Comparison of ENCODE assay signal across 15 cellular contexts in the genomic region with DNA sequence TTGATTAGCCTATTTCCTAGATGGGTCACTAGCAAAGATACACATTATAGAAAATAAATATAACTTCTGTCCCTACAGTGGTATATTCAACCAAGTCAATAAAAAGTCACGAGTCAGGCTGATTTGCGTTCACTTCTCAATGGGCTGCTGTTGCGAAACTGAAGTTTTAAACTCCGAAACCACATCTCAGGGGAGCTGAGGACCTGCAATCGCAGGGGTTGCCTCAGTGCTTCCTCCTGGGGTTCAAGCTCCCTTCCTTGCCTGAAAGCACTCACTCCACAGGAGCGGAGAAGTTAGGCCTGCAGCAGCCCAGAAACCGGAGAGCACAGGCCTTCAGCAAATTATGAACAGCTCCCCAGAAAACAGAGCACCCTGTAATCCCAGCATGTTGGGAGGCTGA. TPM values are rescaled to one million over a fixed set of nuclear protein-coding genes. Genes with fewer than 3 reads are reported as not detected.
DNase-seq lines count a peak whose midpoint lies in the region; ATAC-seq and TF ChIP-seq lines count a peak whose summit lies in the region.
"Had no signal": no experiment of that assay in that cellular context is flagged by ENCODE, and none has a peak within 500 bp of the region (broad histone marks: within the 10 kb centered on the region; RNA-seq: fewer than 3 reads in every experiment).

No MANE protein-coding gene starts in this region.

- H2AFZ ChIP-seq in PC-9 (no peak overlapping the region), smooth muscle cell (ENCODE audit: low read depth) (no peak overlapping the region)

- TF ChIP-seq CTCF in WTC11 (IDR thresholded peaks at IDR 0.05) (no peak), omental fat pad (IDR thresholded peaks at IDR 0.05) (no peak), PC-9 (conservative IDR thresholded peaks at IDR 0.05) (no peak), smooth muscle cell (IDR thresholded peaks at IDR 0.05; ENCODE audit: borderline replicate concordance, insufficient read depth, poor library complexity, severe bottlenecking) (no peak)

- H3K9ac ChIP-seq in BLaER1, result peak overlapping the region; percentile 31; the same call in 1 of the 2 replicates
- H3K9ac ChIP-seq in smooth muscle cell (ENCODE audit: low read depth), result no peak overlapping the region

- DNase-seq in WTC11 (ENCODE audit: low spot score) (no peak), medulla oblongata (ENCODE audit: extremely low spot score) (peak; percentile 46), omental fat pad (ENCODE audit: low spot score) (no peak), T1000 (lab: John Stamatoyannopoulos, UW) (no peak), PC-9 (no peak), smooth muscle cell (lab: John Stamatoyannopoulos, UW; ENCODE audit: unreplicated experiment) (no peak)
- DNase-seq: activated CD4-positive, alpha-beta T cell treated with anti-CD3 and anti-CD28 coated beads, Interleukin-2, amount 50 U/mL, for 1 hour; activated gamma-delta T cell; GDM1; HFFc6; MM.1S; occipital lobe; stimulated activated CD4-positive, alpha-beta T cell treated with anti-CD3 and anti-CD28 coated beads, Interleukin-4, amount 100 ng/mL, for 4 hours had no signal

- peak overlapping the region; percentile 65; the same call in 1 of the 2 replicates for H3K27ac Mint-ChIP-seq in WTC11
- H3K27ac Mint-ChIP-seq: HFFc6 had no signal

- WGBS in smooth muscle cell (ENCODE audit: low lambda C conversion rate), result 81% methylated on average over 7 of the region's 7 CpGs

- intact Hi-C loops in PC-9 (cut with micrococcal nuclease; ENCODE audit: unreplicated experiment), result no loop called here

- peaks cover 13% of the 10 kb centered on the region; the same call in 1 of the 2 replicates for H3K36me3 ChIP-seq in BLaER1
- no peaks in the 10 kb centered on the region for H3K36me3 ChIP-seq in PC-9 (ENCODE audit: low read depth)
- H3K36me3 ChIP-seq in smooth muscle cell (ENCODE audit: low read depth), result no peaks in the 10 kb centered on the region

- CTCF ChIA-PET in WTC11 (lab: Charles Lee) (interaction anchor here (0.6 to 1.8 kb wide), 4 partner anchors 39 to 97 kb away, joined by 3 to 9 read pairs (median 4); no protein-coding TSS in a partner anchor), PC-9 (lab: Charles Lee) (no interaction called here)

- ATAC-seq in HG02981 (IDR thresholded peaks at IDR 0.05; ENCODE audit: unreplicated experiment) (peak; percentile 34), WTC11 (no peak), omental fat pad (ENCODE audit: low FRiP score) (no peak)

- H3K27me3 ChIP-seq in BLaER1, result no peaks in the 10 kb centered on the region
- H3K27me3 ChIP-seq in PC-9 (ENCODE audit: insufficient read depth, low read depth), result no peaks in the 10 kb centered on the region
- H3K27me3 ChIP-seq in smooth muscle cell (ENCODE audit: low read depth), result no peaks in the 10 kb centered on the region

- no TSS peak for BruUV-seq in PC-9 (replicated peaks; lab: Mats Ljungman, UMichigan)

- H3K4me2 ChIP-seq in BLaER1, result peak overlapping the region; percentile 94
- H3K4me2 ChIP-seq in PC-9, result no peak overlapping the region; the same call in 1 of the 2 replicates
- H3K4me2 ChIP-seq in smooth muscle cell, result no peak overlapping the region

- no peaks in the 10 kb centered on the region for H3K9me3 Mint-ChIP-seq in WTC11
- H3K9me3 Mint-ChIP-seq: HFFc6 had no signal

- H3K9me3 ChIP-seq in BLaER1 (no peaks in the 10 kb centered on the region), PC-9 (ENCODE audit: insufficient read depth, low read depth) (no peaks in the 10 kb centered on the region), smooth muscle cell (replicated peaks; ENCODE audit: low read depth) (no peaks in the 10 kb centered on the region)

- H3K79me2 ChIP-seq in PC-9 (ENCODE audit: low read depth) (peaks cover 43% of the 10 kb centered on the region), smooth muscle cell (ENCODE audit: low read depth) (no peaks in the 10 kb centered on the region)

- H4K20me1 ChIP-seq in BLaER1 (peaks cover 23% of the 10 kb centered on the region), PC-9 (ENCODE audit: insufficient read depth) (no peaks in the 10 kb centered on the region), smooth muscle cell (ENCODE audit: low read depth) (peaks cover 25% of the 10 kb centered on the region)

- H3K4me3 Mint-ChIP-seq in WTC11, result no peak overlapping the region
- H3K4me3 Mint-ChIP-seq: HFFc6 had no signal

- H3K4me1 Mint-ChIP-seq in WTC11, result peaks cover 17% of the 10 kb centered on the region

- POLR2A ChIA-PET in WTC11 (lab: Charles Lee), result no interaction called here
- POLR2A ChIA-PET in PC-9 (lab: Charles Lee; ENCODE audit: unreplicated experiment), result no interaction called here

- no peaks in the 10 kb centered on the region for H3K9me2 ChIP-seq in PC-9 (ENCODE audit: insufficient read depth)

- H3K4me1 ChIP-seq in BLaER1, result peaks cover 100% of the 10 kb centered on the region
- peaks cover 71% of the 10 kb centered on the region for H3K4me1 ChIP-seq in PC-9 (replicated peaks; ENCODE audit: insufficient read depth)
- H3K4me1 ChIP-seq in smooth muscle cell (ENCODE audit: low read depth), result no peaks in the 10 kb centered on the region

- peak overlapping the region; percentile 87 for H3K27ac ChIP-seq in BLaER1
- H3K27ac ChIP-seq in PC-9, result no peak overlapping the region
- H3K27ac ChIP-seq in smooth muscle cell (ENCODE audit: low read depth), result no peak overlapping the region

- H3K4me3 ChIP-seq in BLaER1, result peak overlapping the region; percentile 1; the same call in 1 of the 2 replicates
- H3K4me3 ChIP-seq in PC-9, result no peak overlapping the region
- no peak overlapping the region for H3K4me3 ChIP-seq in smooth muscle cell

- H3K36me3 Mint-ChIP-seq in WTC11, result peaks cover 2% of the 10 kb centered on the region; the same call in 1 of the 2 replicates

- H3F3A ChIP-seq in PC-9 (ENCODE audit: insufficient read depth, low read depth) (peaks cover 46% of the 10 kb centered on the region), smooth muscle cell (ENCODE audit: low read depth) (peaks cover 30% of the 10 kb centered on the region)

- no peaks in the 10 kb centered on the region for H3K27me3 Mint-ChIP-seq in WTC11 (ENCODE audit: low read depth)

TF ChIP-seq in WTC11, 78 proteins besides CTCF, POLR2A, EP300 and RAD21 (continues in another document):
- TF ChIP-seq, protein P1, sequence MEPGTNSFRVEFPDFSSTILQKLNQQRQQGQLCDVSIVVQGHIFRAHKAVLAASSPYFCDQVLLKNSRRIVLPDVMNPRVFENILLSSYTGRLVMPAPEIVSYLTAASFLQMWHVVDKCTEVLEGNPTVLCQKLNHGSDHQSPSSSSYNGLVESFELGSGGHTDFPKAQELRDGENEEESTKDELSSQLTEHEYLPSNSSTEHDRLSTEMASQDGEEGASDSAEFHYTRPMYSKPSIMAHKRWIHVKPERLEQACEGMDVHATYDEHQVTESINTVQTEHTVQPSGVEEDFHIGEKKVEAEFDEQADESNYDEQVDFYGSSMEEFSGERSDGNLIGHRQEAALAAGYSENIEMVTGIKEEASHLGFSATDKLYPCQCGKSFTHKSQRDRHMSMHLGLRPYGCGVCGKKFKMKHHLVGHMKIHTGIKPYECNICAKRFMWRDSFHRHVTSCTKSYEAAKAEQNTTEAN (CRISPR knock-in tag; IDR thresholded peaks at IDR 0.05), result no peak
- no peak for TF ChIP-seq SP1 (CRISPR knock-in tag; conservative IDR thresholded peaks at IDR 0.05)
- TF ChIP-seq, protein P2, sequence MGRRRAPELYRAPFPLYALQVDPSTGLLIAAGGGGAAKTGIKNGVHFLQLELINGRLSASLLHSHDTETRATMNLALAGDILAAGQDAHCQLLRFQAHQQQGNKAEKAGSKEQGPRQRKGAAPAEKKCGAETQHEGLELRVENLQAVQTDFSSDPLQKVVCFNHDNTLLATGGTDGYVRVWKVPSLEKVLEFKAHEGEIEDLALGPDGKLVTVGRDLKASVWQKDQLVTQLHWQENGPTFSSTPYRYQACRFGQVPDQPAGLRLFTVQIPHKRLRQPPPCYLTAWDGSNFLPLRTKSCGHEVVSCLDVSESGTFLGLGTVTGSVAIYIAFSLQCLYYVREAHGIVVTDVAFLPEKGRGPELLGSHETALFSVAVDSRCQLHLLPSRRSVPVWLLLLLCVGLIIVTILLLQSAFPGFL (CRISPR knock-in tag; IDR thresholded peaks at IDR 0.05; ENCODE audit: borderline replicate concordance), result no peak
- no peak for TF ChIP-seq ZNF138 (CRISPR knock-in tag; conservative IDR thresholded peaks at IDR 0.05)
- TF ChIP-seq TEAD1 (CRISPR knock-in tag; IDR thresholded peaks at IDR 0.05), result no peak
- TF ChIP-seq ZNF396 (CRISPR knock-in tag; IDR thresholded peaks at IDR 0.05; ENCODE audit: borderline replicate concordance), result no peak
- no peak for TF ChIP-seq NFE2L1 (CRISPR knock-in tag; IDR thresholded peaks at IDR 0.05)
- no peak for TF ChIP-seq TP53 (CRISPR knock-in tag; IDR thresholded peaks at IDR 0.05)
- TF ChIP-seq RORB (CRISPR knock-in tag; IDR thresholded peaks at IDR 0.05), result no peak
- TF ChIP-seq, protein P3, sequence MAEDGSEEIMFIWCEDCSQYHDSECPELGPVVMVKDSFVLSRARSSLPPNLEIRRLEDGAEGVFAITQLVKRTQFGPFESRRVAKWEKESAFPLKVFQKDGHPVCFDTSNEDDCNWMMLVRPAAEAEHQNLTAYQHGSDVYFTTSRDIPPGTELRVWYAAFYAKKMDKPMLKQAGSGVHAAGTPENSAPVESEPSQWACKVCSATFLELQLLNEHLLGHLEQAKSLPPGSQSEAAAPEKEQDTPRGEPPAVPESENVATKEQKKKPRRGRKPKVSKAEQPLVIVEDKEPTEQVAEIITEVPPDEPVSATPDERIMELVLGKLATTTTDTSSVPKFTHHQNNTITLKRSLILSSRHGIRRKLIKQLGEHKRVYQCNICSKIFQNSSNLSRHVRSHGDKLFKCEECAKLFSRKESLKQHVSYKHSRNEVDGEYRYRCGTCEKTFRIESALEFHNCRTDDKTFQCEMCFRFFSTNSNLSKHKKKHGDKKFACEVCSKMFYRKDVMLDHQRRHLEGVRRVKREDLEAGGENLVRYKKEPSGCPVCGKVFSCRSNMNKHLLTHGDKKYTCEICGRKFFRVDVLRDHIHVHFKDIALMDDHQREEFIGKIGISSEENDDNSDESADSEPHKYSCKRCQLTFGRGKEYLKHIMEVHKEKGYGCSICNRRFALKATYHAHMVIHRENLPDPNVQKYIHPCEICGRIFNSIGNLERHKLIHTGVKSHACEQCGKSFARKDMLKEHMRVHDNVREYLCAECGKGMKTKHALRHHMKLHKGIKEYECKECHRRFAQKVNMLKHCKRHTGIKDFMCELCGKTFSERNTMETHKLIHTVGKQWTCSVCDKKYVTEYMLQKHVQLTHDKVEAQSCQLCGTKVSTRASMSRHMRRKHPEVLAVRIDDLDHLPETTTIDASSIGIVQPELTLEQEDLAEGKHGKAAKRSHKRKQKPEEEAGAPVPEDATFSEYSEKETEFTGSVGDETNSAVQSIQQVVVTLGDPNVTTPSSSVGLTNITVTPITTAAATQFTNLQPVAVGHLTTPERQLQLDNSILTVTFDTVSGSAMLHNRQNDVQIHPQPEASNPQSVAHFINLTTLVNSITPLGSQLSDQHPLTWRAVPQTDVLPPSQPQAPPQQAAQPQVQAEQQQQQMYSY (CRISPR knock-in tag; IDR thresholded peaks at IDR 0.05), result no peak

RNA-seq across cellular contexts. Expression of a gene that starts 39.6 kb away (rescaled TPM):
- total RNA-seq in WTC11 (2021), result 14.3 to 19.0 TPM (median 18.6 TPM) in 3 replicates
- total RNA-seq in omental fat pad, result 10 to 100 TPM; 34.7 to 67.9 (median 49.4) TPM
- 31.9 and 41.0 TPM in 2 replicates for total RNA-seq in PC-9 (2021)
- 12.6 and 18.0 TPM in 2 replicates for total RNA-seq in smooth muscle cell
- 12.9 and 21.8 TPM in 2 replicates for polyA plus RNA-seq in smooth muscle cell
